In the genomic region with DNA sequence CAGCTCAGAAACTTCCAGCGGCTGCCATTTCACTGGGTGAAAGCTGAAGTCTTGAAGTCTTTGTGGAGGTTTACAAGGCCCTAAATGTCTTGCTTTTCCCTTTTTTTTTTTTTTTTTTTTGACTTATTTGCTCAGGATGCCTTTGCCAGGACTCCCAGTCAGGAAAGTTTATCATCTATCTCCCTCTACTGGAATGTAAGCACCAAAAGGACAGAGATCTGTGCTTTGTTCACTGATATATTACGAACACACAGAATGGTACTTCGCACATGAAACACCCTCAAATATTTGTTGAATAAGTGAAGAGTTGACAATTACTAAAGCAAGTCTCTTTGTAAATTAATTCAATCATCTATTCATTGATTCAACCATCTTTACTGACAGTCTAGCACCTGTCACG, we compare ENCODE assay signal across 15 cellular contexts. TPM values are rescaled to one million over a fixed set of nuclear protein-coding genes. Genes with fewer than 3 reads are reported as not detected.
"Had no signal": no experiment of that assay in that cellular context is flagged by ENCODE, and none has a peak within 500 bp of the region (broad histone marks: within the 10 kb centered on the region; RNA-seq: fewer than 3 reads in every experiment).

No MANE protein-coding gene starts in this region.

- H3K9me3 ChIP-seq: prostate gland, suprapubic skin had no signal

- H3K27me3 ChIP-seq: suprapubic skin had no signal

- H3K36me3 ChIP-seq: prostate gland, suprapubic skin had no signal

- H3K27ac ChIP-seq: prostate gland, suprapubic skin had no signal

- H3K4me3 ChIP-seq: prostate gland, suprapubic skin had no signal

- ATAC-seq: activated naive CD4-positive, alpha-beta T cell treated with anti-CD3 and anti-CD28 coated beads, Interleukin-2, amount 50 U/mL, for 72 hours; esophagus mucosa; left colon; natural killer cell; sciatic nerve; T-helper 17 cell had no signal

- DNase-seq: activated effector memory CD4-positive, alpha-beta T cell treated with Interleukin-2 at 50 U/mL for 16 hours; activated T-cell treated with anti-CD3 and anti-CD28 coated beads, Interleukin-2, amount 50 U/mL, for 1 hour; amniotic stem cell; dermis blood vessel endothelial cell; head of caudate nucleus; left colon; natural killer cell; stimulated activated naive CD4-positive, alpha-beta T cell treated with Interleukin-2 at 50 U/mL for 16 hours; T-helper 17 cell had no signal

- H3K4me1 ChIP-seq: prostate gland, suprapubic skin had no signal

RNA-seq across cellular contexts. Expression of a gene that starts 23.2 kb away (rescaled TPM):
- total RNA-seq: activated naive CD4-positive, alpha-beta T cell treated with anti-CD3 and anti-CD28 coated beads, Interleukin-2, amount 50 U/mL, for 72 hours; lung microvascular endothelial cell had no signal
